In the genomic region with DNA sequence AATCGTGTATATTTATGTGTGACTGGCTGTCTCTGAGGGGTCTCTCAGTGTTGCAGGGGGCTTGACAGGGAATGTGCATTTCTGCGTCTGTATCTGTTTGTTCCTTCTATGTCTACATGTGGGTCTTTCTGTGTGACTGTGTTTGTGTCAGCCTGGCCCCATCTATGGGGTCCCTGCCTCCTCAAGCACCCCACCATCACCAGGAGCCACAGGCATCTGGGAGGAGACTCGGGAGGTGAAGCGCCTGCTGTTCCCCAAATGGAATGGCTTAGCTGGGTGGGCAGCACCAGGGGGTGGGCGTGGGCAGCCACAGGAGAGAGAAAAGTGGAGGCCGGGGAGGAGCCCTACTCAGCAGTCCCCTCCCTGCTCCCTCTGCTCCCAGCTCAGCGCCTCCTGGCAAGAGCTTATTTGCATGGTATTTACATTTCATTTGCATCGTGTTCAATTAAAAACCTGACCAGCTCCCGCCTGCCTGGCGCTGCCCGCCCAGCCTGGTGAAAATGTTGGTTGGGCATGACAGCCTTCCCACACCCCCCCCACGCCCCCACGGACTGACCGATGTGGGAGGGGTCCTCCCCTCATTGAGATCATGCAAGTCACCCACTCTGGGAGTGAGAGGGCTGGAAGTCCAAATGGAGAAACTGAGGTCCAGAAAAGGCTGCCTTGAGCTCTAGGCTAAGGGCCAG, we compare ENCODE assay signal across 8 cellular contexts. TPM values are rescaled to one million over a fixed set of nuclear protein-coding genes. Genes with fewer than 3 reads are reported as not detected.
DNase-seq lines count a peak whose midpoint lies in the region; ATAC-seq and TF ChIP-seq lines count a peak whose summit lies in the region.

No MANE protein-coding gene starts in this region.

- no peaks in the 10 kb centered on the region for H3K27me3 ChIP-seq in GM23248 (replicated peaks; ENCODE audit: insufficient read depth)
- H3K27me3 ChIP-seq in esophagus squamous epithelium = peaks cover 0 to 18% (median 0%) of the 10 kb centered on the region in 4 donors
- no peaks in the 10 kb centered on the region for H3K27me3 ChIP-seq in naive thymus-derived CD4-positive, alpha-beta T cell (ENCODE audit: control insufficient read depth in 2 of 2, insufficient read depth in 2 of 2, low read length in 2 of 2)

- H3K4me3 ChIP-seq in GM23248 (no peak overlapping the region), esophagus squamous epithelium (no peak overlapping the region)
- H3K4me3 ChIP-seq in naive thymus-derived CD4-positive, alpha-beta T cell (ENCODE audit: low read length) = no peak overlapping the region

- H3K4me1 ChIP-seq in GM23248 (ENCODE audit: insufficient read depth) (peaks cover 37% of the 10 kb centered on the region), esophagus squamous epithelium (peaks cover 22 to 34% (median 23%) of the 10 kb centered on the region in 3 donors)
- peaks cover 3 to 11% of the 10 kb centered on the region in 2 donors for H3K4me1 ChIP-seq in naive thymus-derived CD4-positive, alpha-beta T cell (ENCODE audit: control insufficient read depth in 2 of 2, insufficient read depth in 2 of 2, low read length in 2 of 2)

- POLR2A ChIA-PET in naive thymus-derived CD4-positive, alpha-beta T cell (lab: Charles Lee) = interaction anchor here (0.7 kb wide), 1 partner anchor 178 kb away, joined by 3 read pairs; no protein-coding TSS in a partner anchor

- peaks cover 43% of the 10 kb centered on the region for H3F3A ChIP-seq in GM23248 (ENCODE audit: insufficient read depth)

- no peaks in the 10 kb centered on the region for H3K79me2 ChIP-seq in GM23248 (ENCODE audit: insufficient read depth)

- no peak for ATAC-seq in naive thymus-derived CD4-positive, alpha-beta T cell
- ATAC-seq in HG02763 (IDR thresholded peaks at IDR 0.05; ENCODE audit: unreplicated experiment) = no peak
- ATAC-seq in GM21737 (IDR thresholded peaks at IDR 0.05; ENCODE audit: unreplicated experiment) = no peak
- ATAC-seq in HG03039 (IDR thresholded peaks at IDR 0.05; ENCODE audit: unreplicated experiment) = no peak

- peak overlapping the region; percentile 85 for H3K9ac ChIP-seq in GM23248

- peaks cover 0 to 1% (median 0%) of the 10 kb centered on the region in 11 donors for H3K9me3 Mint-ChIP-seq in naive thymus-derived CD4-positive, alpha-beta T cell

- no peak for TF ChIP-seq CTCF in esophagus squamous epithelium (IDR thresholded peaks at IDR 0.05)

- intact Hi-C loops in esophagus squamous epithelium (cut with DNase I) = no loop called here
- intact Hi-C loops in naive thymus-derived CD4-positive, alpha-beta T cell (cut with micrococcal nuclease) = no loop called here

- H3K27me3 Mint-ChIP-seq in naive thymus-derived CD4-positive, alpha-beta T cell = peaks cover 5 to 51% (median 24%) of the 10 kb centered on the region in 5 donors

- TF ChIP-seq POLR2A in esophagus squamous epithelium (IDR thresholded peaks at IDR 0.05) = no peak

- peak overlapping the region in 7 of 10 donors; percentile 29 to 86 (median 58) for H3K4me3 Mint-ChIP-seq in naive thymus-derived CD4-positive, alpha-beta T cell

- peaks cover 0 to 3% (median 0%) of the 10 kb centered on the region in 5 donors for H3K36me3 Mint-ChIP-seq in naive thymus-derived CD4-positive, alpha-beta T cell

- H3K27ac ChIP-seq in GM23248 = peak overlapping the region; percentile 91
- H3K27ac ChIP-seq in esophagus squamous epithelium = peak overlapping the region in 3 of 4 donors; percentile 80 to 92 (median 91)
- no peak overlapping the region for H3K27ac ChIP-seq in naive thymus-derived CD4-positive, alpha-beta T cell (ENCODE audit: low read depth, low read length)

- no peak overlapping the region for H3K4me2 ChIP-seq in GM23248 (ENCODE audit: unreplicated experiment)

- in situ Hi-C loops in GM23248 (cut with MboI) = no loop called here

- peak overlapping the region in 1 of 9 donors; percentile 64 for H3K27ac Mint-ChIP-seq in naive thymus-derived CD4-positive, alpha-beta T cell

- peak; percentile 80 for DNase-seq in GM23248
- DNase-seq in RPMI8226 = peak; percentile 52
- DNase-seq in esophagus squamous epithelium (lab: John Stamatoyannopoulos, UW) = no peak
- DNase-seq in naive thymus-derived CD4-positive, alpha-beta T cell = no peak
- DNase-seq in cortex of kidney (lab: John Stamatoyannopoulos, UW) = no peak

- H3K9me2 ChIP-seq in GM23248 (ENCODE audit: insufficient read depth) = no peaks in the 10 kb centered on the region

- H3K9me3 ChIP-seq in GM23248 (ENCODE audit: low read depth) (no peaks in the 10 kb centered on the region), esophagus squamous epithelium (no peaks in the 10 kb centered on the region)
- no peaks in the 10 kb centered on the region for H3K9me3 ChIP-seq in naive thymus-derived CD4-positive, alpha-beta T cell (ENCODE audit: control insufficient read depth in 2 of 3, low read length in 3 of 3)

- CTCF ChIA-PET in naive thymus-derived CD4-positive, alpha-beta T cell (lab: Charles Lee) = no interaction called here

- no peak overlapping the region for H2AFZ ChIP-seq in GM23248

- 19 to 22% methylated on average over 13 to 14 of the region's 14 CpGs for WGBS in GM23248 (ENCODE audit: low coverage in 1 of 2, low lambda C conversion rate in 2 of 2, missing lambda C conversion rate in 2 of 2), 2 experiments
- WGBS in esophagus squamous epithelium, 2 donors = 25 to 29% methylated on average over 3 to 11 of the region's 14 CpGs

- H4K20me1 ChIP-seq in GM23248 (ENCODE audit: insufficient read depth) = no peaks in the 10 kb centered on the region

- H3K4me1 Mint-ChIP-seq in naive thymus-derived CD4-positive, alpha-beta T cell = peaks cover 11 to 46% (median 22%) of the 10 kb centered on the region in 7 donors

- no peaks in the 10 kb centered on the region for H3K36me3 ChIP-seq in GM23248 (ENCODE audit: low read depth)
- H3K36me3 ChIP-seq in esophagus squamous epithelium = no peaks in the 10 kb centered on the region
- H3K36me3 ChIP-seq in naive thymus-derived CD4-positive, alpha-beta T cell (ENCODE audit: control insufficient read depth in 2 of 3, insufficient read depth in 3 of 3, low read length in 3 of 3) = no peaks in the 10 kb centered on the region

RNA-seq across cellular contexts. Expression of a gene that starts 50.5 kb away (rescaled TPM):
- total RNA-seq in GM23248 (2014; rRNA removed; shearing (Covaris generic)) = 163 and 168 TPM in 2 replicates
- 81.4 and 83.7 TPM in 2 replicates for polyA plus RNA-seq in GM23248 (2016; fragmentation: Nextera tagmentation; extraction: Ambion mirVana)
- total RNA-seq in esophagus squamous epithelium = 10 to 100 TPM; 13.9 to 40.4 (median 22.9) TPM
- total RNA-seq in naive thymus-derived CD4-positive, alpha-beta T cell = 10 to 100 TPM in 1 of 5 experiments, 1 to 10 TPM in 3, under 1 TPM in 1; 0.73 to 21.4 (median 3.5) TPM
- polyA plus RNA-seq in naive thymus-derived CD4-positive, alpha-beta T cell = 1 to 10 TPM; 1.7 to 2.2 TPM

Comparison
In these comparisons a context has a peak if more than half of its experiments do, and no peak if none do; other contexts are left out.
1. DNase-seq: peak in GM23248 (single experiment) and RPMI8226 (single experiment); none in esophagus squamous epithelium (single experiment), naive thymus-derived CD4-positive, alpha-beta T cell (0 of 9) and cortex of kidney (single experiment).